26 cellular contexts compared by ENCODE assay signal in genomic region chr7:29652611-29653010, GRCh38.
"Had no signal": no experiment of that assay in that cellular context is flagged by ENCODE, and none has a peak within 500 bp of the region (broad histone marks: within the 10 kb centered on the region; RNA-seq: fewer than 3 reads in every experiment).

No MANE protein-coding gene starts in this region.

- H3K4me1 ChIP-seq: Peyer's patch, SJCRH30 had no signal

- H3K27ac ChIP-seq: HL-60, PC-9, Peyer's patch, SJCRH30 had no signal

- ATAC-seq: Right ventricle myocardium inferior, SK-N-SH treated with all-trans-retinoic acid at 6 μM for 48 hours had no signal

- H3K27ac Mint-ChIP-seq: IgD-negative memory B cell had no signal

- FAIRE-seq: HTR-8/SVneo had no signal

- H3K36me3 Mint-ChIP-seq: IgD-negative memory B cell had no signal

- H3K4me3 ChIP-seq: PC-9, Peyer's patch, SJCRH30 had no signal

- H3K36me3 ChIP-seq: Peyer's patch, SJCRH30 had no signal

- H3K4me3 Mint-ChIP-seq: IgD-negative memory B cell had no signal

- H2AFZ ChIP-seq: PC-9 had no signal

- H3K9me3 ChIP-seq: Peyer's patch, SJCRH30 had no signal

- DNase-seq: Karpas-422; KBM-7; MM.1S; NCI-H1092 treated with DMSO at 0.1 percent for 48 hours; NCI-H1436; NCI-H187; NCI-H2029; NCI-H2081 treated with DMSO at 0.1 percent for 48 hours; NCI-H2171; NCI-H226; NCI-H446; NCI-H510A; NCI-H524 treated with DMSO at 0.1 percent for 48 hours; NCI-H69; NCI-H774; NK-92 treated with Interleukin-12 subunit alpha and Interleukin-12 subunit beta, amount 100 ng/mL, for 24 hours; OCI-M1; PC-9; Peyer's patch; SHP77 treated with DMSO at 0.1 percent for 48 hours; SJCRH30 had no signal

- H3K4me2 ChIP-seq: PC-9 had no signal

- H3K9me3 Mint-ChIP-seq: IgD-negative memory B cell had no signal

- H3K27me3 ChIP-seq: Peyer's patch, SJCRH30 had no signal
